ENCODE assay signal across 1 cellular context in genomic region chr6:37272834-37273566, GRCh38.
TF ChIP-seq lines count a peak whose summit lies in the region.

No MANE protein-coding gene starts in this region.

TF ChIP-seq in HEK293, 187 proteins besides CTCF, POLR2A, EP300 and RAD21 (continued from another document):
- no peak for TF ChIP-seq ZNF416 (tag by site-specific recombination; IDR thresholded peaks at IDR 0.05)
